29 cellular contexts compared by ENCODE assay signal in the genomic region with DNA sequence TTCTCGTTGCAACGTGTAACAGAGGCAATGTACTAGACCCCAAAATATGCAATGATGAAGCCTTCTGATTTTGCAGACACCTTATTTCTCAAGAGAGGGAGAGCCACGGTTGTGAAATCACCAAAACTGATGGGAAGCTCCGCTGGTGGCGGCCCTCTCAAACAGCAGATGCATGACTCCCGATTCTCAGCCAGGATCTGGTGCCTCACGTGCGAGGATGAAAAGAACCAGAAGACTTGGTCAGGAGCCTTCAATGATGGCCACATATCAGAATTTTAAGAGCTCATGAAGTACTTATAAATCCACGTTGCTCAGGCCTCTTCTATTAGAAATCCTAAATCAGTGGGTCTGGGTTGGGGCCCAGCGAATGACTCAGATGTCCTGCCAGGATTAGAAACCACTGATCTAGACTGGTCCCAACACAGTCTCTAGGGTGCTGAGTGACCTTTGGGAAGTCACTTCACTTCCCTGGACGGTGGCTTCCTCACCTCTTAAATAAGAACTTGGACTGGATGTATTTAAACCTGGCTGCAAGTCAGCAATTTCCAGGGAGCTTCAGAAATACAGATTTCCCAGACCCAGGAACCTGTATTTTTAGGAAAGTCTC. TPM values are rescaled to one million over a fixed set of nuclear protein-coding genes. Genes with fewer than 3 reads are reported as not detected.
A peak's percentile ranks its signal among the peaks of the same experiment; 100 is the strongest.
DNase-seq lines count a peak whose midpoint lies in the region; ATAC-seq, FAIRE-seq and TF ChIP-seq lines count a peak whose summit lies in the region.
"Had no signal": no experiment of that assay in that cellular context is flagged by ENCODE, and none has a peak within 500 bp of the region (broad histone marks: within the 10 kb centered on the region; RNA-seq: fewer than 3 reads in every experiment).

No MANE protein-coding gene starts in this region.

- no peak for FAIRE-seq in GM19239 (lab: Jason Lieb, UNC)
- FAIRE-seq: A549, GM12878, RCC 7860 had no signal

- in situ Hi-C loops in GM13976 (cut with MboI; ENCODE audit: low sequenced_read_pairs, unreplicated experiment): no loop called here

- ATAC-seq in left cardiac atrium: peak; percentile 16 to 69
- ATAC-seq in Right ventricle myocardium inferior: no peak
- ATAC-seq: A549, GM12878, T-helper 17 cell had no signal

- intact Hi-C loops in left cardiac atrium (cut with DNase I) (loop anchor here in 1 of 2 donors (10.0 kb wide), 1 partner anchor 116 kb away; no protein-coding TSS in a partner anchor), Right ventricle myocardium inferior (cut with DNase I) (no loop called here)

- DNase-seq in left cardiac atrium (no peak), Right ventricle myocardium inferior (ENCODE audit: missing footprints) (no peak), MV-4-11 (lab: John Stamatoyannopoulos, UW) (peak; percentile 15), islet precursor cell (peak; percentile 27), GM13976 (ENCODE audit: low spot score) (no peak), GM19239 (ENCODE audit: insufficient read length, low spot score) (no peak), NCI-H1092 (lab: John Stamatoyannopoulos, UW) (no peak)
- DNase-seq: Caco-2; CD4-positive, alpha-beta memory T cell; DMS 273 treated with DMSO at 0.1 percent for 48 hours; DMS79 treated with DMSO at 0.1 percent for 48 hours; H7; HFFc6; Kasumi-1; NCI-H1105; NCI-H146; NCI-H2081; NCI-H2171; NCI-H345; NCI-H524; NCI-H774; NK-92 treated with Interleukin-12 subunit alpha and Interleukin-12 subunit beta, amount 100 ng/mL, for 24 hours; SW 1271; T-helper 17 cell had no signal

- TF ChIP-seq CTCF in GM13976 (IDR thresholded peaks at IDR 0.05; ENCODE audit: borderline replicate concordance, control extremely low read depth, extremely low read depth, insufficient read depth, missing control alignments): no peak

RNA-seq across cellular contexts. Expression of gene FAM180A, which starts 41.9 kb away (rescaled TPM):
- 1 to 10 TPM; 2.0 to 3.6 TPM for total RNA-seq in left cardiac atrium
- total RNA-seq in Right ventricle myocardium inferior: 6.1 TPM
- total RNA-seq: Caco-2; CD4-positive, alpha-beta memory T cell; GM12878; H7; MCF 10A; OCI-LY7; T-helper 17 cell had no signal

Comparison
In these comparisons a context has a peak if more than half of its experiments do, and no peak if none do; other contexts are left out.
1. DNase-seq: peak in MV-4-11 (single experiment) and islet precursor cell (single experiment); none in left cardiac atrium (single experiment), Right ventricle myocardium inferior (single experiment), GM13976 (single experiment), GM19239 (single experiment) and NCI-H1092 (single experiment).